Comparison of ENCODE assay signal across 18 cellular contexts in genomic region chr17:43528319-43528987, GRCh38. TPM values are rescaled to one million over a fixed set of nuclear protein-coding genes. Genes with fewer than 3 reads are reported as not detected.
DNase-seq lines count a peak whose midpoint lies in the region; ATAC-seq, FAIRE-seq and TF ChIP-seq lines count a peak whose summit lies in the region.
"Had no signal": no experiment of that assay in that cellular context is flagged by ENCODE, and none has a peak within 500 bp of the region (broad histone marks: within the 10 kb centered on the region; RNA-seq: fewer than 3 reads in every experiment).

No MANE protein-coding gene starts in this region.

- TF ChIP-seq CTCF in IMR-90 (conservative IDR thresholded peaks at IDR 0.05; ENCODE audit: low read depth, low read length) (no peak), breast epithelium (IDR thresholded peaks at IDR 0.05) (no peak), HepG2 (CRISPR knock-in tag; IDR thresholded peaks at IDR 0.05) (peak; percentile 36), gastrocnemius medialis (IDR thresholded peaks at IDR 0.05 in 4 of 5, conservative IDR thresholded peaks at IDR 0.05 in 1 of 5) (no peak)

- H3K36me3 Mint-ChIP-seq in activated CD4-positive, alpha-beta T cell treated with anti-CD3 and anti-CD28 coated beads, Interleukin-2, amount 10 ng/mL, durations not matched to agents 7 days and 5 days (ENCODE audit: low read depth): peaks cover 16% of the 10 kb centered on the region

- H3K79me2 ChIP-seq in HepG2 (ENCODE audit: insufficient read depth, low read length): peaks cover 10% of the 10 kb centered on the region

- H3K4me2 ChIP-seq in IMR-90 (ENCODE audit: low read depth, low read length) (no peak overlapping the region), HepG2 (ENCODE audit: low read depth, low read length) (peak overlapping the region; percentile 54)

- no peaks in the 10 kb centered on the region for H4K20me1 ChIP-seq in IMR-90 (ENCODE audit: insufficient read depth, low read length)
- no peaks in the 10 kb centered on the region for H4K20me1 ChIP-seq in HepG2 (ENCODE audit: insufficient read depth, low read length)

- H2AK5ac ChIP-seq in IMR-90 (ENCODE audit: low read depth, low read length): no peak overlapping the region; the same call in 1 of the 2 replicates

- dilution Hi-C loops in IMR-90 (cut with HindIII; ENCODE audit: low sequenced_read_pairs, unreplicated experiment): no loop called here

- no peak for ATAC-seq in IMR-90 (ENCODE audit: low read depth)
- ATAC-seq in HepG2: peak; percentile 63
- ATAC-seq in gastrocnemius medialis: peak in 1 of 2 donors; percentile 40
- ATAC-seq: activated CD8-positive, alpha-beta T cell treated with anti-CD3 and anti-CD28 coated beads for 36 hours; stimulated activated naive CD8-positive, alpha-beta T cell treated with anti-CD3 and anti-CD28 coated beads, Interleukin-15, Interleukin-2, amounts not matched to agents 100 U/mL and 50 U/mL, for 24 hours had no signal

- H3K4me1 Mint-ChIP-seq in activated CD4-positive, alpha-beta T cell treated with anti-CD3 and anti-CD28 coated beads, Interleukin-2, amount 10 ng/mL, durations not matched to agents 7 days and 5 days: no peaks in the 10 kb centered on the region

- FAIRE-seq in HepG2 (lab: Jason Lieb, UNC): peak; percentile 82

- H4K91ac ChIP-seq in IMR-90 (ENCODE audit: insufficient read depth, low read depth, low read length): no peak overlapping the region

- H4K8ac ChIP-seq in IMR-90 (ENCODE audit: low read depth in 2 of 2, low read length in 2 of 2): no peak overlapping the region; a peak in 1 of 4 replicates

- H3K9ac ChIP-seq in IMR-90 (ENCODE audit: low read depth, low read length) (no peak overlapping the region), HepG2 (ENCODE audit: insufficient read depth, low read depth, low read length) (peak overlapping the region; percentile 81)
- H3K9ac ChIP-seq: GM23248 had no signal

- H3K9me1 ChIP-seq in IMR-90 (ENCODE audit: insufficient read depth, low read length): peaks cover 24% of the 10 kb centered on the region

- H2BK120ac ChIP-seq in IMR-90 (ENCODE audit: low read depth, low read length): no peak overlapping the region

- H3K4me3 ChIP-seq in IMR-90 (ENCODE audit: insufficient read depth, low read depth, low read length): no peak overlapping the region
- no peak overlapping the region for H3K4me3 ChIP-seq in breast epithelium
- H3K4me3 ChIP-seq in HepG2 (replicated peaks in 1 of 3; ENCODE audit: insufficient read depth in 1 of 3, low read depth in 2 of 3, low read length in 3 of 3): no peak overlapping the region
- H3K4me3 ChIP-seq in gastrocnemius medialis: no peak overlapping the region
- H3K4me3 ChIP-seq: esophagus muscularis mucosa, GM23248, lung, SJCRH30 had no signal

- H3K9me3 ChIP-seq in IMR-90 (ENCODE audit: control insufficient read depth, insufficient read depth, low read length) (no peaks in the 10 kb centered on the region), breast epithelium (no peaks in the 10 kb centered on the region), HepG2 (ENCODE audit: low read length) (no peaks in the 10 kb centered on the region), gastrocnemius medialis (no peaks in the 10 kb centered on the region)
- H3K9me3 ChIP-seq: esophagus muscularis mucosa, neutrophil, SJCRH30 had no signal

- no peak for TF ChIP-seq POLR2A in IMR-90 (IDR thresholded peaks at IDR 0.05; ENCODE audit: low read depth, low read length)
- no peak for TF ChIP-seq POLR2A in breast epithelium (IDR thresholded peaks at IDR 0.05)
- TF ChIP-seq POLR2A in HepG2 (IDR thresholded peaks at IDR 0.05; ENCODE audit: insufficient read depth in 1 of 2, low read depth in 2 of 2, low read length in 2 of 2): peak; percentile 61 to 70
- TF ChIP-seq POLR2A in gastrocnemius medialis (IDR thresholded peaks at IDR 0.05): no peak

- no peak overlapping the region for H2BK15ac ChIP-seq in IMR-90 (ENCODE audit: low read depth, low read length)

- H3K9me3 Mint-ChIP-seq in activated CD4-positive, alpha-beta T cell treated with anti-CD3 and anti-CD28 coated beads, Interleukin-2, amount 10 ng/mL, durations not matched to agents 7 days and 5 days: no peaks in the 10 kb centered on the region
- H3K9me3 Mint-ChIP-seq: activated CD8-positive, alpha-beta T cell treated with anti-CD3 and anti-CD28 coated beads for 36 hours had no signal

- POLR2A ChIA-PET in IMR-90 (lab: Charles Lee; ENCODE audit: unreplicated experiment): no interaction called here
- POLR2A ChIA-PET in HepG2 (lab: Yijun Ruan, JAX): interaction anchor here (0.6 to 23.9 kb wide), 15 partner anchors 15 to 250 kb away, joined by 3 to 1546 read pairs (median 4); partner anchors contain the start of genes DHX8, DUSP3 and ETV4
- POLR2A ChIA-PET in activated CD4-positive, alpha-beta T cell treated with anti-CD3 and anti-CD28 coated beads, Interleukin-2, amount 10 ng/mL, durations not matched to agents 7 days and 5 days (lab: Charles Lee): no interaction called here

- BruUV-seq in IMR-90 (replicated peaks; lab: Mats Ljungman, UMichigan) (no TSS peak), HepG2 (replicated peaks; lab: Mats Ljungman, UMichigan) (no TSS peak)

- in situ Hi-C loops in IMR-90 (cut with MboI; ENCODE audit: low sequenced_read_pairs) (no loop called here), HepG2 (cut with HindIII; ENCODE audit: extremely low pct_ligation_motif_present, low pct_unique_long_range_greater_than_20kb) (loop anchor here (5.0 kb wide), 1 partner anchor 44 kb away; no protein-coding TSS in a partner anchor), gastrocnemius medialis (cut with MboI; ENCODE audit: low sequenced_read_pairs in 4 of 4) (no loop called here)

- TF ChIP-seq RAD21 in IMR-90 (IDR thresholded peaks at IDR 0.05; ENCODE audit: low read length): no peak
- TF ChIP-seq RAD21 in HepG2 (CRISPR knock-in tag; IDR thresholded peaks at IDR 0.05): peak; percentile 42; the same call in 1 of the 2 replicates

- no peak overlapping the region for H2BK20ac ChIP-seq in IMR-90 (ENCODE audit: low read depth, low read length)

- no peak overlapping the region for H3K14ac ChIP-seq in IMR-90 (replicated peaks; ENCODE audit: low read depth, low read length)

- H3K79me1 ChIP-seq in IMR-90 (ENCODE audit: low read depth in 1 of 2, low read length in 2 of 2): peaks cover 0 to 46% of the 10 kb centered on the region in 2 experiments; a peak in 2 of 4 replicates

- H2AK9ac ChIP-seq in IMR-90 (replicated peaks; ENCODE audit: low read depth, low read length, poor library complexity): peak overlapping the region; percentile 30

- H3K27me3 ChIP-seq in IMR-90 (ENCODE audit: control insufficient read depth, insufficient read depth, low read length) (no peaks in the 10 kb centered on the region), breast epithelium (no peaks in the 10 kb centered on the region), HepG2 (ENCODE audit: control insufficient read depth in 1 of 2, insufficient read depth in 2 of 2, low read length in 2 of 2) (no peaks in the 10 kb centered on the region), gastrocnemius medialis (no peaks in the 10 kb centered on the region)
- H3K27me3 ChIP-seq: esophagus muscularis mucosa, neutrophil, SJCRH30 had no signal

- peaks cover 19% of the 10 kb centered on the region for H3K4me1 ChIP-seq in IMR-90 (ENCODE audit: control insufficient read depth, insufficient read depth, low read length)
- H3K4me1 ChIP-seq in breast epithelium: peaks cover 0 to 5% of the 10 kb centered on the region in 2 donors
- peaks cover 88% of the 10 kb centered on the region for H3K4me1 ChIP-seq in HepG2 (ENCODE audit: insufficient read depth, low read length)
- peaks cover 32 to 34% of the 10 kb centered on the region in 2 donors for H3K4me1 ChIP-seq in gastrocnemius medialis

- intact Hi-C loops in IMR-90 (cut with micrococcal nuclease) (no loop called here), breast epithelium (cut with DNase I; ENCODE audit: low total_unique reads) (no loop called here), HepG2 (cut with micrococcal nuclease; ENCODE audit: unreplicated experiment) (loop anchor here (10.0 kb wide), 1 partner anchor 236 kb away; no protein-coding TSS in a partner anchor), gastrocnemius medialis (cut with DNase I; ENCODE audit: low total_unique reads) (no loop called here)

- 100% methylated on average over 2 of the region's 13 CpGs; no CpG with 5 or more reads in 1 of the 2 experiments for whole genome bisulfite sequencing in IMR-90 (ENCODE audit: extremely low coverage in 2 of 2, insufficient read length in 1 of 2), 2 experiments
- 14% methylated on average over 11 of the region's 13 CpGs for WGBS in HepG2 (ENCODE audit: low lambda C conversion rate)

- no peak overlapping the region for H3K27ac Mint-ChIP-seq in activated CD4-positive, alpha-beta T cell treated with anti-CD3 and anti-CD28 coated beads, Interleukin-2, amount 10 ng/mL, durations not matched to agents 7 days and 5 days
- H3K27ac Mint-ChIP-seq: activated CD8-positive, alpha-beta T cell treated with anti-CD3 and anti-CD28 coated beads for 36 hours had no signal

- H3K18ac ChIP-seq in IMR-90 (ENCODE audit: low read depth, low read length): no peak overlapping the region

- H3K23ac ChIP-seq in IMR-90 (ENCODE audit: low read depth, low read length): no peak overlapping the region

- TF ChIP-seq EP300 in HepG2 (IDR thresholded peaks at IDR 0.05; ENCODE audit: low read depth in 2 of 2, low read length in 2 of 2): peak in 1 of 2 experiments; percentile 52; a peak in 2 of 4 replicates
- no peak; the same call in 1 of the 2 replicates for TF ChIP-seq EP300 in HepG2 (CRISPR knock-in tag; IDR thresholded peaks at IDR 0.05; ENCODE audit: borderline replicate concordance)

- DNase-seq in IMR-90 (no peak), breast epithelium (ENCODE audit: low spot score in 2 of 2) (no peak), HepG2 (ENCODE audit: low spot score) (peak; percentile 99), gastrocnemius medialis (peak in 1 of 2 donors; percentile 54), NOMO-1 treated with DMSO at 0.1 percent for 48 hours (lab: John Stamatoyannopoulos, UW; ENCODE audit: unreplicated experiment) (no peak), RKO (ENCODE audit: low spot score) (no peak), AG20443 (ENCODE audit: low spot score) (no peak)
- no peak for DNase-seq in activated CD4-positive, alpha-beta T cell treated with anti-CD3 and anti-CD28 coated beads, Interleukin-2, amount 10 ng/mL, durations not matched to agents 7 days and 5 days
- DNase-seq: activated CD8-positive, alpha-beta T cell treated with anti-CD3 and anti-CD28 coated beads for 36 hours; DMS79; GM23248; NCI-H1092; NCI-H82; SJCRH30; stimulated activated naive CD8-positive, alpha-beta T cell treated with anti-CD3 and anti-CD28 coated beads, Interleukin-15, Interleukin-2, amounts not matched to agents 100 U/mL and 50 U/mL, for 24 hours had no signal

- H3K56ac ChIP-seq in IMR-90 (ENCODE audit: extremely low read depth, insufficient read depth, low read length): no peak overlapping the region

- no peaks in the 10 kb centered on the region for H3K27me3 Mint-ChIP-seq in activated CD4-positive, alpha-beta T cell treated with anti-CD3 and anti-CD28 coated beads, Interleukin-2, amount 10 ng/mL, durations not matched to agents 7 days and 5 days
- H3K27me3 Mint-ChIP-seq: activated CD8-positive, alpha-beta T cell treated with anti-CD3 and anti-CD28 coated beads for 36 hours had no signal

- no peak overlapping the region for H3K4me3 Mint-ChIP-seq in activated CD4-positive, alpha-beta T cell treated with anti-CD3 and anti-CD28 coated beads, Interleukin-2, amount 10 ng/mL, durations not matched to agents 7 days and 5 days
- H3K4me3 Mint-ChIP-seq: activated CD8-positive, alpha-beta T cell treated with anti-CD3 and anti-CD28 coated beads for 36 hours had no signal

- H2AFZ ChIP-seq in IMR-90 (replicated peaks; ENCODE audit: low read length, poor library complexity) (no peak overlapping the region), HepG2 (ENCODE audit: low read length) (no peak overlapping the region)
- H2AFZ ChIP-seq: GM23248 had no signal

- H3K27ac ChIP-seq in IMR-90 (ENCODE audit: insufficient read depth, low read length): no peak overlapping the region
- H3K27ac ChIP-seq in breast epithelium: peak overlapping the region; percentile 19 to 59
- H3K27ac ChIP-seq in HepG2 (ENCODE audit: extremely low read length, insufficient read depth, low read length): peak overlapping the region; percentile 96
- peak overlapping the region in 3 of 4 donors; percentile 19 to 41 (median 24) for H3K27ac ChIP-seq in gastrocnemius medialis
- H3K27ac ChIP-seq: esophagus muscularis mucosa, GM23248, neutrophil had no signal

- no peak overlapping the region for H3K4ac ChIP-seq in IMR-90 (ENCODE audit: low read depth, low read length)

- no peak overlapping the region for H2BK5ac ChIP-seq in IMR-90 (ENCODE audit: low read depth, low read length, poor library complexity, severe bottlenecking)

- no peak overlapping the region for H4K5ac ChIP-seq in IMR-90 (ENCODE audit: low read depth, low read length)

- CTCF ChIA-PET in IMR-90 (lab: Yijun Ruan, JAX): no interaction called here
- CTCF ChIA-PET in HepG2 (lab: Yijun Ruan, JAX; ENCODE audit: low intra/inter-chr PET ratio, low total read pairs): no interaction called here
- CTCF ChIA-PET in activated CD4-positive, alpha-beta T cell treated with anti-CD3 and anti-CD28 coated beads, Interleukin-2, amount 10 ng/mL, durations not matched to agents 7 days and 5 days (lab: Charles Lee): interaction anchor here (2.0 kb wide), 1 partner anchor 45 kb away, joined by 9 read pairs; the partner anchor contains the start of gene DHX8

- H3K36me3 ChIP-seq in IMR-90 (ENCODE audit: control insufficient read depth, insufficient read depth, low read length): peaks cover 36% of the 10 kb centered on the region
- no peaks in the 10 kb centered on the region for H3K36me3 ChIP-seq in breast epithelium
- H3K36me3 ChIP-seq in HepG2 (replicated peaks in 1 of 2; ENCODE audit: control insufficient read depth in 1 of 2, insufficient read depth in 2 of 2, low read length in 2 of 2): peaks cover 18 to 47% of the 10 kb centered on the region in 2 experiments
- peaks cover 0 to 15% of the 10 kb centered on the region in 2 donors for H3K36me3 ChIP-seq in gastrocnemius medialis

RNA-seq across cellular contexts. Expression of gene ETV4, which starts 17.7 kb away (rescaled TPM):
- total RNA-seq in IMR-90 (2012; rRNA removed) (3.3 and 4.3 TPM in 2 replicates), breast epithelium (1 to 10 TPM in 2 of 3 donors, not detected in 1; 2.0 to 2.9 TPM), HepG2 (2016; rRNA removed; fragmentation: Illumina TruSeq; extraction: Trizol) (126 and 128 TPM in 2 replicates), gastrocnemius medialis (under 1 TPM in 3 of 4 donors, not detected in 1; 0.29 to 0.67 (median 0.42) TPM)
- polyA plus RNA-seq in IMR-90 (2012; rRNA removed) (12.7 and 13.2 TPM in 2 replicates), HepG2 (2011; rRNA removed) (330 and 361 TPM in 2 replicates)
- 9.5 TPM in 2 replicates for polyA plus RNA-seq in IMR-90 (2012; cell fraction: cytosol; rRNA removed)
- polyA plus RNA-seq in IMR-90 (2012; cell fraction: nucleus; rRNA removed; ENCODE audit: low replicate concordance): 17.9 and 24.9 TPM in 2 replicates
- total RNA-seq in HepG2 (2016; cell fraction: cytosol; rRNA removed; fragmentation: Illumina TruSeq; extraction: Trizol; ENCODE audit: low read depth): 59.4 and 72.0 TPM in 2 replicates
- 106 and 130 TPM in 2 replicates for total RNA-seq in HepG2 (2016; cell fraction: insoluble cytoplasmic fraction; rRNA removed; fragmentation: Illumina TruSeq; extraction: Trizol)
- total RNA-seq in HepG2 (2016; cell fraction: membrane; rRNA removed; fragmentation: Illumina TruSeq; extraction: Trizol): 149 and 180 TPM in 2 replicates
- 70.8 and 88.4 TPM in 2 replicates for total RNA-seq in HepG2 (2016; cell fraction: nucleus; rRNA removed; fragmentation: Illumina TruSeq; extraction: Trizol)
- 170 and 232 TPM in 2 replicates for polyA plus RNA-seq in HepG2 (2011; cell fraction: cytosol; rRNA removed)
- polyA plus RNA-seq in HepG2 (2011; cell fraction: nucleus; rRNA removed): 463 and 506 TPM in 2 replicates
- polyA plus RNA-seq in HepG2 (2012): 277 and 289 TPM in 2 replicates
- 120 and 136 TPM in 2 replicates for polyA plus RNA-seq in HepG2 (2016; cell fraction: cytosol; fragmentation: Illumina TruSeq; extraction: Trizol; ENCODE audit: low read depth)
- 164 and 205 TPM in 2 replicates for polyA plus RNA-seq in HepG2 (2016; cell fraction: insoluble cytoplasmic fraction; fragmentation: Illumina TruSeq; extraction: Trizol; ENCODE audit: low read depth)
- 212 and 220 TPM in 2 replicates for polyA plus RNA-seq in HepG2 (2016; cell fraction: membrane; fragmentation: Illumina TruSeq; extraction: Trizol; ENCODE audit: low read depth)
- 278 and 294 TPM in 2 replicates for polyA plus RNA-seq in HepG2 (2016; cell fraction: nucleus; fragmentation: Illumina TruSeq; extraction: Trizol; ENCODE audit: insufficient read depth, low read depth)
- polyA minus RNA-seq in HepG2 (2011; rRNA and poly(A)+ RNA removed; ENCODE audit: low replicate concordance): 3.5 and 231 TPM in 2 replicates
- 120 and 134 TPM in 2 replicates for polyA minus RNA-seq in HepG2 (2011; cell fraction: cytosol; rRNA and poly(A)+ RNA removed)
- polyA minus RNA-seq in HepG2 (2011; cell fraction: nucleus; rRNA and poly(A)+ RNA removed): 97.1 and 102 TPM in 2 replicates
- total RNA-seq in activated CD4-positive, alpha-beta T cell treated with anti-CD3 and anti-CD28 coated beads, Interleukin-2, amount 10 ng/mL, durations not matched to agents 7 days and 5 days: under 1 TPM in 1 of 2 experiments, not detected in 1; 0.12 TPM

RNA-seq across cellular contexts. Expression of gene DHX8, which starts 44.7 kb away (rescaled TPM):
- 50.0 TPM in 2 replicates for total RNA-seq in IMR-90 (2012; rRNA removed)
- polyA plus RNA-seq in IMR-90 (2012; rRNA removed): 21.8 and 22.6 TPM in 2 replicates
- polyA plus RNA-seq in IMR-90 (2012; cell fraction: cytosol; rRNA removed): 8.8 and 12.4 TPM in 2 replicates
- polyA plus RNA-seq in IMR-90 (2012; cell fraction: nucleus; rRNA removed; ENCODE audit: low replicate concordance): 14.1 and 32.4 TPM in 2 replicates
- total RNA-seq in breast epithelium: 10 to 100 TPM; 32.5 to 44.1 (median 42.0) TPM
- total RNA-seq in HepG2 (2016; rRNA removed; fragmentation: Illumina TruSeq; extraction: Trizol): 48.9 and 66.9 TPM in 2 replicates
- total RNA-seq in HepG2 (2016; cell fraction: cytosol; rRNA removed; fragmentation: Illumina TruSeq; extraction: Trizol; ENCODE audit: low read depth): 7.3 and 7.5 TPM in 2 replicates
- 48.9 and 59.5 TPM in 2 replicates for total RNA-seq in HepG2 (2016; cell fraction: insoluble cytoplasmic fraction; rRNA removed; fragmentation: Illumina TruSeq; extraction: Trizol)
- 13.7 and 14.3 TPM in 2 replicates for total RNA-seq in HepG2 (2016; cell fraction: membrane; rRNA removed; fragmentation: Illumina TruSeq; extraction: Trizol)
- total RNA-seq in HepG2 (2016; cell fraction: nucleus; rRNA removed; fragmentation: Illumina TruSeq; extraction: Trizol): 36.4 and 38.7 TPM in 2 replicates
- polyA plus RNA-seq in HepG2 (2011; rRNA removed): 23.6 and 24.8 TPM in 2 replicates
- 19.6 and 23.9 TPM in 2 replicates for polyA plus RNA-seq in HepG2 (2011; cell fraction: cytosol; rRNA removed)
- 28.8 and 31.8 TPM in 2 replicates for polyA plus RNA-seq in HepG2 (2011; cell fraction: nucleus; rRNA removed)
- 24.9 and 33.1 TPM in 2 replicates for polyA plus RNA-seq in HepG2 (2012)
- 1.9 and 2.2 TPM in 2 replicates for polyA plus RNA-seq in HepG2 (2016; cell fraction: cytosol; fragmentation: Illumina TruSeq; extraction: Trizol; ENCODE audit: low read depth)
- polyA plus RNA-seq in HepG2 (2016; cell fraction: insoluble cytoplasmic fraction; fragmentation: Illumina TruSeq; extraction: Trizol; ENCODE audit: low read depth): 37.7 and 41.9 TPM in 2 replicates
- 4.4 and 5.7 TPM in 2 replicates for polyA plus RNA-seq in HepG2 (2016; cell fraction: membrane; fragmentation: Illumina TruSeq; extraction: Trizol; ENCODE audit: low read depth)
- polyA plus RNA-seq in HepG2 (2016; cell fraction: nucleus; fragmentation: Illumina TruSeq; extraction: Trizol; ENCODE audit: insufficient read depth, low read depth): 36.7 and 42.2 TPM in 2 replicates
- 67.3 and 93.6 TPM in 2 replicates for polyA minus RNA-seq in HepG2 (2011; rRNA and poly(A)+ RNA removed; ENCODE audit: low replicate concordance)
- 36.8 and 37.9 TPM in 2 replicates for polyA minus RNA-seq in HepG2 (2011; cell fraction: cytosol; rRNA and poly(A)+ RNA removed)
- 37.6 and 44.9 TPM in 2 replicates for polyA minus RNA-seq in HepG2 (2011; cell fraction: nucleus; rRNA and poly(A)+ RNA removed)
- total RNA-seq in gastrocnemius medialis: 10 to 100 TPM; 24.0 to 30.3 (median 27.2) TPM
- total RNA-seq in activated CD4-positive, alpha-beta T cell treated with anti-CD3 and anti-CD28 coated beads, Interleukin-2, amount 10 ng/mL, durations not matched to agents 7 days and 5 days: 10 to 100 TPM; 56.0 to 78.8 TPM

Comparison
In these comparisons a context has a peak if more than half of its experiments do, and no peak if none do; other contexts are left out.
1. POLR2A ChIP-seq: peak in HepG2 (2 of 2); none in IMR-90 (single experiment), breast epithelium (single experiment) and gastrocnemius medialis (0 of 2).
2. RNA of gene ETV4, which starts 17.7 kb away (total RNA-seq): 59.4 to 180 TPM in HepG2; 3.3 to 4.3 TPM in IMR-90, 2.0 to 2.9 TPM in breast epithelium, 0.29 to 0.67 TPM in gastrocnemius medialis and 0.12 TPM in activated CD4-positive, alpha-beta T cell treated with anti-CD3 and anti-CD28 coated beads, Interleukin-2, amount 10 ng/mL, durations not matched to agents 7 days and 5 days; every median in the first group is over 10 times any median in the second.